17 cellular contexts compared by ENCODE assay signal in genomic region chr19:47542030-47542475, GRCh38. TPM values are rescaled to one million over a fixed set of nuclear protein-coding genes. Genes with fewer than 3 reads are reported as not detected.
A peak's percentile ranks its signal among the peaks of the same experiment; 100 is the strongest.
DNase-seq lines count a peak whose midpoint lies in the region; ATAC-seq, FAIRE-seq and TF ChIP-seq lines count a peak whose summit lies in the region.
"Had no signal": no experiment of that assay in that cellular context is flagged by ENCODE, and none has a peak within 500 bp of the region (broad histone marks: within the 10 kb centered on the region; RNA-seq: fewer than 3 reads in every experiment).

No MANE protein-coding gene starts in this region.

- H3K27ac ChIP-seq in vagina (no peak overlapping the region), neuronal stem cell (replicated peaks; ENCODE audit: low read length) (no peak overlapping the region)
- H3K27ac ChIP-seq: PC-9 had no signal

- H3K4ac ChIP-seq in neuronal stem cell (ENCODE audit: low read length) = no peak overlapping the region

- DNase-seq in EH (ENCODE audit: low read depth) (peak; percentile 64), RCC 7860 (ENCODE audit: low spot score) (peak; percentile 24), fibroblast of pulmonary artery (ENCODE audit: low read depth) (peak; percentile 49), natural killer cell (peak; percentile 25), vagina (ENCODE audit: extremely low spot score in 2 of 2) (no peak), neuronal stem cell (ENCODE audit: low spot score) (no peak), NCI-H446 (lab: John Stamatoyannopoulos, UW) (no peak)
- DNase-seq: caudate nucleus, COR-L47, HCEC 1CT, Kasumi-1, kidney, NCI-H2171, PC-9 had no signal

- no peak overlapping the region for H2BK12ac ChIP-seq in neuronal stem cell (ENCODE audit: low read length)

- H3K27me3 Mint-ChIP-seq in natural killer cell (ENCODE audit: low read depth in 2 of 2) = peaks cover 0 to 5% of the 10 kb centered on the region in 2 donors

- no peaks in the 10 kb centered on the region for H3K9me3 ChIP-seq in vagina
- H3K9me3 ChIP-seq in neuronal stem cell (replicated peaks in 1 of 2; ENCODE audit: control insufficient read depth in 2 of 2, insufficient read depth in 1 of 2, low read depth in 1 of 2, low read length in 2 of 2) = no peaks in the 10 kb centered on the region

- no peak overlapping the region for H3K23ac ChIP-seq in neuronal stem cell (ENCODE audit: low read depth, low read length, poor library complexity)

- peaks cover 9% of the 10 kb centered on the region for H3K4me1 ChIP-seq in vagina
- H3K4me1 ChIP-seq in neuronal stem cell (ENCODE audit: control insufficient read depth in 2 of 2, insufficient read depth in 1 of 2, low read depth in 1 of 2, low read length in 2 of 2) = no peaks in the 10 kb centered on the region

- H2BK5ac ChIP-seq in neuronal stem cell (ENCODE audit: low read length) = no peak overlapping the region

- no peak for FAIRE-seq in RCC 7860 (lab: Jason Lieb, UNC)
- FAIRE-seq: kidney had no signal

- no peak overlapping the region for H4K91ac ChIP-seq in neuronal stem cell (ENCODE audit: low read depth, low read length, poor library complexity)

- H3K4me3 Mint-ChIP-seq in natural killer cell = peak overlapping the region; percentile 83
- H3K4me3 Mint-ChIP-seq: stimulated activated memory B cell treated with anti-CD40 and anti-IgM and Interleukin-4, amounts not matched to agents 10 μg/mL and 1 μg/mL and 100 μg/mL, for 72 hours had no signal

- H3K36me3 Mint-ChIP-seq in natural killer cell = no peaks in the 10 kb centered on the region
- H3K36me3 Mint-ChIP-seq: stimulated activated memory B cell treated with anti-CD40 and anti-IgM and Interleukin-4, amounts not matched to agents 10 μg/mL and 1 μg/mL and 100 μg/mL, for 72 hours had no signal

- H2AK5ac ChIP-seq in neuronal stem cell (ENCODE audit: low read depth, low read length) = no peak overlapping the region

- no CpG with 5 or more reads among the region's 9 CpGs for WGBS in neuronal stem cell (ENCODE audit: extremely low coverage in 2 of 2, insufficient read length in 2 of 2, insufficient replicate concordance in 1 of 2), 2 donors

- H3K27me3 ChIP-seq in vagina (no peaks in the 10 kb centered on the region), neuronal stem cell (ENCODE audit: control insufficient read depth in 3 of 3, insufficient read depth in 3 of 3, low read depth in 1 of 3, low read length in 3 of 3) (peaks cover 0 to 32% (median 0%) of the 10 kb centered on the region in 3 experiments)

- peaks cover 35 to 39% of the 10 kb centered on the region in 2 donors for H3K4me1 Mint-ChIP-seq in natural killer cell
- H3K4me1 Mint-ChIP-seq: stimulated activated memory B cell treated with anti-CD40 and anti-IgM and Interleukin-4, amounts not matched to agents 10 μg/mL and 1 μg/mL and 100 μg/mL, for 72 hours had no signal

- H3K27ac Mint-ChIP-seq in natural killer cell = peak overlapping the region; percentile 91 to 93
- H3K27ac Mint-ChIP-seq: stimulated activated memory B cell treated with anti-CD40 and anti-IgM and Interleukin-4, amounts not matched to agents 10 μg/mL and 1 μg/mL and 100 μg/mL, for 72 hours had no signal

- no peak overlapping the region for H2AFZ ChIP-seq in neuronal stem cell (ENCODE audit: low read length)
- H2AFZ ChIP-seq: PC-9 had no signal

- H3K4me3 ChIP-seq in fibroblast of pulmonary artery (replicated peaks; ENCODE audit: low read depth, low read length) = no peak overlapping the region
- no peak overlapping the region for H3K4me3 ChIP-seq in vagina
- H3K4me3 ChIP-seq in neuronal stem cell (ENCODE audit: low read length in 2 of 2) = no peak overlapping the region
- H3K4me3 ChIP-seq: PC-9 had no signal

- H3K36me3 ChIP-seq in vagina = no peaks in the 10 kb centered on the region
- H3K36me3 ChIP-seq in neuronal stem cell (replicated peaks in 1 of 2; ENCODE audit: control insufficient read depth in 2 of 2, insufficient read depth in 2 of 2, low read length in 2 of 2) = no peaks in the 10 kb centered on the region

- no peaks in the 10 kb centered on the region for H3K9me3 Mint-ChIP-seq in natural killer cell
- H3K9me3 Mint-ChIP-seq: stimulated activated memory B cell treated with anti-CD40 and anti-IgM and Interleukin-4, amounts not matched to agents 10 μg/mL and 1 μg/mL and 100 μg/mL, for 72 hours had no signal

- intact Hi-C loops in natural killer cell (cut with micrococcal nuclease) (loop anchor here (10.0 kb wide), 1 partner anchor 153 kb away; no protein-coding TSS in a partner anchor), vagina (cut with DNase I) (no loop called here)

- H3K79me1 ChIP-seq in neuronal stem cell (ENCODE audit: low read depth, low read length) = peaks cover 2% of the 10 kb centered on the region

- no peak overlapping the region for H3K18ac ChIP-seq in neuronal stem cell (ENCODE audit: low read length)

- ATAC-seq in natural killer cell = peak in 1 of 3 donors; percentile 11
- no peak for ATAC-seq in GM18867 (IDR thresholded peaks at IDR 0.05; ENCODE audit: unreplicated experiment)
- ATAC-seq: esophagus mucosa had no signal

- no peak overlapping the region for H3K9ac ChIP-seq in neuronal stem cell (ENCODE audit: low read depth, low read length, poor library complexity)

- no peak overlapping the region for H3K14ac ChIP-seq in neuronal stem cell (ENCODE audit: low read length)

- TF ChIP-seq POLR2A in vagina (IDR thresholded peaks at IDR 0.05) = no peak

- no peak overlapping the region for H2BK15ac ChIP-seq in neuronal stem cell (ENCODE audit: low read length)

- no peak overlapping the region for H3K4me2 ChIP-seq in neuronal stem cell (ENCODE audit: insufficient read depth, low read length, poor library complexity, severe bottlenecking)
- H3K4me2 ChIP-seq: PC-9 had no signal

- H4K8ac ChIP-seq in neuronal stem cell (ENCODE audit: low read depth, low read length) = no peak overlapping the region

- TF ChIP-seq CTCF in fibroblast of pulmonary artery (IDR thresholded peaks at IDR 0.05; ENCODE audit: low read length, missing control alignments) = no peak
- TF ChIP-seq CTCF in natural killer cell (IDR thresholded peaks at IDR 0.05) = no peak
- no peak for TF ChIP-seq CTCF in vagina (IDR thresholded peaks at IDR 0.05)

- H2BK120ac ChIP-seq in neuronal stem cell (ENCODE audit: low read depth, low read length) = no peak overlapping the region

RNA-seq across cellular contexts. Expression of gene NAPA, which starts 27.2 kb away (rescaled TPM):
- total RNA-seq in natural killer cell (100 to 1,000 TPM; 192 to 215 (median 192) TPM), vagina (108 TPM)
- polyA plus RNA-seq in neuronal stem cell (2013, experiment 1 of 2) = 50.2 TPM
- 49.4 TPM for polyA plus RNA-seq in neuronal stem cell (2013, experiment 2 of 2)

RNA-seq across cellular contexts. Expression of gene ZNF541, which starts 30.9 kb away (rescaled TPM):
- 1 to 10 TPM; 1.5 to 2.0 (median 1.5) TPM for total RNA-seq in natural killer cell
- not detected for total RNA-seq in vagina
- not detected for polyA plus RNA-seq in neuronal stem cell (2013, experiment 1 of 2)
- polyA plus RNA-seq in neuronal stem cell (2013, experiment 2 of 2) = not detected
- total RNA-seq: PC-9 had no signal

RNA-seq across cellular contexts. Expression of gene KPTN, which starts 58.0 kb away (rescaled TPM):
- total RNA-seq in natural killer cell = 1 to 10 TPM; 3.0 to 4.2 (median 3.6) TPM
- total RNA-seq in vagina = 9.6 TPM
- 17.3 TPM for polyA plus RNA-seq in neuronal stem cell (2013, experiment 1 of 2)
- polyA plus RNA-seq in neuronal stem cell (2013, experiment 2 of 2) = 17.4 TPM

Comparison
In these comparisons a context has a peak if more than half of its experiments do, and no peak if none do; other contexts are left out.
1. DNase-seq: peak in EH (single experiment), RCC 7860 (single experiment), fibroblast of pulmonary artery (single experiment) and natural killer cell (single experiment); none in vagina (0 of 2), neuronal stem cell (single experiment) and NCI-H446 (0 of 2).